Comparison of ENCODE assay signal across 8 cellular contexts in the genomic region with DNA sequence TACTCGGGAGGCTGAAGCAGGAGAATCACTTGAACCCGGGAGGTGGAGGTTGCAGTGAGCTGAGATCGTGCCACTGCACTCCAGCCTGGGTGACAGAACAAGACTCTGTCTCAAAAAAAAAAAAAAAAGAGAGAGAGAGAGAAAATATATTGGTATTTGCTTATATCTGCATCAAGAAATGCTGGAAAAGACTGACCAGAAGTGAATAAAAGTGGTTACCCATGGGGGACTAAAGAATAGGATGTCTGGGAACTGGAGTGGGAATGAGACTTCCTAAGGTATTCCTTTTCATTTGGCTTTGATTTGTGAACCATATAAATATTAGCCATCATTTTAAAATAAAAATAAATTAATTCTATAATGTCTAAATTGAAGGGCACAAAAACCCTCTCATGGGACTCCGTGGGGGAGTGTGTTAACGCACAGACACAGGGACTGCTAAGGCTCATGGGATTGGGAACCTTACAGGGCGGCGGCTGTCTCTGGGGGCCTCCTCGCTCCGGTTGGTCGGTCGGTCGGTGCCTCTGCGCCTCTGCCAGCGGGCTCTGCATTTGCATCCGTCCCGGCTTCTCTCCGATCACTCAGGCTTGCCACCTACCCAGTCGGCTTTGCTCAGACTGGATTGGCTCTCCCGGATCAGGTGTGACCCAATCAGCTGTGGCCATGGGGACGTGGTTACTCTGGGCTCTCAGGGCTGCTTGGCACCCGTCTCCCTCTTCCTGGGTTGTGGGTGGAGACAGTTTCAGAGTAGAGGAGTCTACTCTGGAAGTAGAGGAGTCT. TPM values are rescaled to one million over a fixed set of nuclear protein-coding genes. Genes with fewer than 3 reads are reported as not detected.
DNase-seq lines count a peak whose midpoint lies in the region; ATAC-seq and TF ChIP-seq lines count a peak whose summit lies in the region.

No MANE protein-coding gene starts in this region.

- POLR2A ChIA-PET in activated CD4-positive, alpha-beta T cell treated with anti-CD3 and anti-CD28 coated beads for 36 hours (lab: Charles Lee) = no interaction called here

- no peaks in the 10 kb centered on the region for H3K27me3 Mint-ChIP-seq in activated CD4-positive, alpha-beta T cell treated with anti-CD3 and anti-CD28 coated beads for 36 hours
- H3K27me3 Mint-ChIP-seq in chondrocyte (ENCODE audit: low read depth) = no peaks in the 10 kb centered on the region

- DNase-seq in DMS153 treated with DMSO at 0.1 percent for 48 hours (lab: John Stamatoyannopoulos, UW; ENCODE audit: unreplicated experiment) (peak; percentile 75), NCI-H2081 (lab: John Stamatoyannopoulos, UW) (peak; percentile 90 to 96), chondrocyte (ENCODE audit: low spot score) (no peak), kidney tubule cell (ENCODE audit: low spot score) (peak; percentile 92), epidermal melanocyte (ENCODE audit: insufficient read length, low spot score) (no peak)
- peak; percentile 72 for DNase-seq in activated CD4-positive, alpha-beta T cell treated with anti-CD3 and anti-CD28 coated beads for 36 hours
- DNase-seq in stimulated activated CD4-positive, alpha-beta T cell treated with anti-CD3 and anti-CD28 coated beads, Interleukin-1b, Interleukin-23, amount 100 ng/mL, for 48 hours = peak; percentile 75

- H3K4me3 Mint-ChIP-seq in activated CD4-positive, alpha-beta T cell treated with anti-CD3 and anti-CD28 coated beads for 36 hours = peak overlapping the region; percentile 39
- peak overlapping the region; percentile 46 for H3K4me3 Mint-ChIP-seq in chondrocyte (ENCODE audit: unreplicated experiment)

- H3K36me3 Mint-ChIP-seq in activated CD4-positive, alpha-beta T cell treated with anti-CD3 and anti-CD28 coated beads for 36 hours (ENCODE audit: low read depth) = no peaks in the 10 kb centered on the region
- no peaks in the 10 kb centered on the region for H3K36me3 Mint-ChIP-seq in chondrocyte (ENCODE audit: low read depth)

- intact Hi-C loops in activated CD4-positive, alpha-beta T cell treated with anti-CD3 and anti-CD28 coated beads for 36 hours (cut with DNase I, micrococcal nuclease) = no loop called here

- H3K9me3 Mint-ChIP-seq in activated CD4-positive, alpha-beta T cell treated with anti-CD3 and anti-CD28 coated beads for 36 hours (ENCODE audit: low read depth) = no peaks in the 10 kb centered on the region
- no peaks in the 10 kb centered on the region for H3K9me3 Mint-ChIP-seq in chondrocyte (ENCODE audit: low read depth)

- no peak for TF ChIP-seq CTCF in chondrocyte (IDR thresholded peaks at IDR 0.05)

- H3K4me1 Mint-ChIP-seq in activated CD4-positive, alpha-beta T cell treated with anti-CD3 and anti-CD28 coated beads for 36 hours = peaks cover 32% of the 10 kb centered on the region
- peaks cover 34% of the 10 kb centered on the region for H3K4me1 Mint-ChIP-seq in chondrocyte (ENCODE audit: low read depth)

- ATAC-seq in HG02571 (IDR thresholded peaks at IDR 0.05; ENCODE audit: unreplicated experiment) = peak; percentile 84
- ATAC-seq in activated CD4-positive, alpha-beta T cell treated with anti-CD3 and anti-CD28 coated beads for 36 hours = peak; percentile 88

- CTCF ChIA-PET in activated CD4-positive, alpha-beta T cell treated with anti-CD3 and anti-CD28 coated beads for 36 hours (lab: Charles Lee) = interaction anchor here (0.6 to 1.1 kb wide), 3 partner anchors 12 to 460 kb away, joined by 3 to 6 read pairs (median 3); no protein-coding TSS in a partner anchor

- H3K27ac Mint-ChIP-seq in activated CD4-positive, alpha-beta T cell treated with anti-CD3 and anti-CD28 coated beads for 36 hours = no peak overlapping the region
- H3K27ac Mint-ChIP-seq in chondrocyte (ENCODE audit: unreplicated experiment) = no peak overlapping the region

RNA-seq across cellular contexts. Expression of a gene that starts 12.7 kb away (rescaled TPM):
- 10 to 100 TPM; 26.2 to 28.4 TPM for total RNA-seq in activated CD4-positive, alpha-beta T cell treated with anti-CD3 and anti-CD28 coated beads for 36 hours
- 242 to 333 TPM (median 250 TPM) in 3 replicates for total RNA-seq in chondrocyte

Comparison
In these comparisons a context has a peak if more than half of its experiments do, and no peak if none do; other contexts are left out.
1. DNase-seq: peak in DMS153 treated with DMSO at 0.1 percent for 48 hours (single experiment), NCI-H2081 (2 of 2), activated CD4-positive, alpha-beta T cell treated with anti-CD3 and anti-CD28 coated beads for 36 hours (single experiment), kidney tubule cell (single experiment) and stimulated activated CD4-positive, alpha-beta T cell treated with anti-CD3 and anti-CD28 coated beads, Interleukin-1b, Interleukin-23, amount 100 ng/mL, for 48 hours (single experiment); none in chondrocyte (single experiment) and epidermal melanocyte (single experiment).